Comparison of ENCODE assay signal across 1 cellular context in the genomic region with DNA sequence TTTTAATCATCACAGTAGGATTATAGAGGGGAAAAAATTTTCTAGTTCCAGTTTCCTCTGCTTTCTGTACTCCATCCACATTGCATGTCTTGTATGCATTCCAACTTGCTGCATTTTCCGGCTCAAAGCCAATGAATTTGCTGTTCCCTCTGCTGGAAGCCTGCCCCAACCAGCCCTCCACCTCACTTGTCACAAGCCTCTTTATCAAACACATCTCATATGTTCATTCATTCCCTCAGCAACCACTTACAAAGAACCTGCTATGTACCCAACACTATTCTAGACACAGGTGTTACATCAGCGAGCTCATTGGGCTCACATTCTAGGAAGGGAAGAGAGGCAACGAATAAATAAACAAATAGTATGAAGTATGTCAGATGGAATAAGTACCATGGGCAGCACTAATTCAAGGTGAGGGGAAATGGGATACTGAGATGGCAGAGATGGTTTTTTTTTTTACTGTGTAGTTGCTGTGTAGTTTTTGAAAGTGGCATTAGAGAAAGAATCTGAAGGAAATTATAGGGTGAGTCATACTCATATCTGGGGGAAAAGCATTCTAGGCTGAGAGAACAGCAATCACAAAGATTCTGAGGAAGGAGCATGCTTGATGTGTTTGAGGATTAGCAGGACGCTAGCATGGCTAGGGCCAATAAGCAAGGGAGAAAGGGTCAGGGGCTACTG.
TF ChIP-seq lines count a peak whose summit lies in the region.

No MANE protein-coding gene starts in this region.

TF ChIP-seq in HepG2, 621 proteins besides CTCF, POLR2A, EP300 and RAD21 (continued from another document):
- TF ChIP-seq, protein P1, sequence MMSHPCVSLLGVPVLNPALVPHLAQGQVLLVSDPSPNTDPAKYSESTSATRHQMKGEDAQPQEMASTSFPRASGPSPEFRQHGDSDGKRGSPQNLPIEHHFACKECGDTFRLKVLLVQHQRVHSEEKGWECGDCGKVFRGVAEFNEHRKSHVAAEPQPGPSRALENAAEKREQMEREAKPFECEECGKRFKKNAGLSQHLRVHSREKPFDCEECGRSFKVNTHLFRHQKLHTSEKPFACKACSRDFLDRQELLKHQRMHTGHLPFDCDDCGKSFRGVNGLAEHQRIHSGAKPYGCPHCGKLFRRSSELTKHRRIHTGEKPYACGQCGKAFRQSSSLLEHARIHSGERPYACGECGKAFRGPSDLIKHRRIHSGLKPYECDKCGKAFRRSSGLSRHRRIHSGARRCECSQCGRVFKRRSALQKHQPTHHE (CRISPR knock-in tag; IDR thresholded peaks at IDR 0.05; ENCODE audit: borderline replicate concordance), result no peak
- TF ChIP-seq SPEN (CRISPR knock-in tag; IDR thresholded peaks at IDR 0.05; ENCODE audit: low read depth), result no peak
- no peak for TF ChIP-seq ZNF136 (CRISPR knock-in tag; IDR thresholded peaks at IDR 0.05; ENCODE audit: low read depth)
- TF ChIP-seq GRHL1 (CRISPR knock-in tag; conservative IDR thresholded peaks at IDR 0.05), result no peak
- TF ChIP-seq ZNF260 (CRISPR knock-in tag; IDR thresholded peaks at IDR 0.05; ENCODE audit: borderline replicate concordance, low read depth), result no peak
- TF ChIP-seq, protein P2, sequence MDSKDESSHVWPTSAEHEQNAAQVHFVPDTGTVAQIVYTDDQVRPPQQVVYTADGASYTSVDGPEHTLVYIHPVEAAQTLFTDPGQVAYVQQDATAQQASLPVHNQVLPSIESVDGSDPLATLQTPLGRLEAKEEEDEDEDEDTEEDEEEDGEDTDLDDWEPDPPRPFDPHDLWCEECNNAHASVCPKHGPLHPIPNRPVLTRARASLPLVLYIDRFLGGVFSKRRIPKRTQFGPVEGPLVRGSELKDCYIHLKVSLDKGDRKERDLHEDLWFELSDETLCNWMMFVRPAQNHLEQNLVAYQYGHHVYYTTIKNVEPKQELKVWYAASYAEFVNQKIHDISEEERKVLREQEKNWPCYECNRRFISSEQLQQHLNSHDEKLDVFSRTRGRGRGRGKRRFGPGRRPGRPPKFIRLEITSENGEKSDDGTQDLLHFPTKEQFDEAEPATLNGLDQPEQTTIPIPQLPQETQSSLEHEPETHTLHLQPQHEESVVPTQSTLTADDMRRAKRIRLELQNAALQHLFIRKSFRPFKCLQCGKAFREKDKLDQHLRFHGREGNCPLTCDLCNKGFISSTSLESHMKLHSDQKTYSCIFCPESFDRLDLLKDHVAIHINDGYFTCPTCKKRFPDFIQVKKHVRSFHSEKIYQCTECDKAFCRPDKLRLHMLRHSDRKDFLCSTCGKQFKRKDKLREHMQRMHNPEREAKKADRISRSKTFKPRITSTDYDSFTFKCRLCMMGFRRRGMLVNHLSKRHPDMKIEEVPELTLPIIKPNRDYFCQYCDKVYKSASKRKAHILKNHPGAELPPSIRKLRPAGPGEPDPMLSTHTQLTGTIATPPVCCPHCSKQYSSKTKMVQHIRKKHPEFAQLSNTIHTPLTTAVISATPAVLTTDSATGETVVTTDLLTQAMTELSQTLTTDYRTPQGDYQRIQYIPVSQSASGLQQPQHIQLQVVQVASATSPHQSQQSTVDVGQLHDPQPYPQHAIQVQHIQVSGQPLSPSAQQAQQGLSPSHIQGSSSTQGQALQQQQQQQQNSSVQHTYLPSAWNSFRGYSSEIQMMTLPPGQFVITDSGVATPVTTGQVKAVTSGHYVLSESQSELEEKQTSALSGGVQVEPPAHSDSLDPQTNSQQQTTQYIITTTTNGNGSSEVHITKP (CRISPR knock-in tag; IDR thresholded peaks at IDR 0.05; ENCODE audit: low read depth), result no peak
- TF ChIP-seq CBX2 (IDR thresholded peaks at IDR 0.05; ENCODE audit: low read depth, low read length), result no peak
- TF ChIP-seq CBX2 (CRISPR knock-in tag; IDR thresholded peaks at IDR 0.05; ENCODE audit: low read depth), result no peak
- TF ChIP-seq, protein P3, sequence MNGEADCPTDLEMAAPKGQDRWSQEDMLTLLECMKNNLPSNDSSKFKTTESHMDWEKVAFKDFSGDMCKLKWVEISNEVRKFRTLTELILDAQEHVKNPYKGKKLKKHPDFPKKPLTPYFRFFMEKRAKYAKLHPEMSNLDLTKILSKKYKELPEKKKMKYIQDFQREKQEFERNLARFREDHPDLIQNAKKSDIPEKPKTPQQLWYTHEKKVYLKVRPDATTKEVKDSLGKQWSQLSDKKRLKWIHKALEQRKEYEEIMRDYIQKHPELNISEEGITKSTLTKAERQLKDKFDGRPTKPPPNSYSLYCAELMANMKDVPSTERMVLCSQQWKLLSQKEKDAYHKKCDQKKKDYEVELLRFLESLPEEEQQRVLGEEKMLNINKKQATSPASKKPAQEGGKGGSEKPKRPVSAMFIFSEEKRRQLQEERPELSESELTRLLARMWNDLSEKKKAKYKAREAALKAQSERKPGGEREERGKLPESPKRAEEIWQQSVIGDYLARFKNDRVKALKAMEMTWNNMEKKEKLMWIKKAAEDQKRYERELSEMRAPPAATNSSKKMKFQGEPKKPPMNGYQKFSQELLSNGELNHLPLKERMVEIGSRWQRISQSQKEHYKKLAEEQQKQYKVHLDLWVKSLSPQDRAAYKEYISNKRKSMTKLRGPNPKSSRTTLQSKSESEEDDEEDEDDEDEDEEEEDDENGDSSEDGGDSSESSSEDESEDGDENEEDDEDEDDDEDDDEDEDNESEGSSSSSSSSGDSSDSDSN (CRISPR knock-in tag; IDR thresholded peaks at IDR 0.05), result no peak
- TF ChIP-seq ZNF101 (CRISPR knock-in tag; IDR thresholded peaks at IDR 0.05; ENCODE audit: borderline replicate concordance, low read depth), result no peak
- no peak for TF ChIP-seq ZNF362 (CRISPR knock-in tag; IDR thresholded peaks at IDR 0.05; ENCODE audit: borderline replicate concordance)
